ENCODE assay signal across 20 cellular contexts in the genomic region with DNA sequence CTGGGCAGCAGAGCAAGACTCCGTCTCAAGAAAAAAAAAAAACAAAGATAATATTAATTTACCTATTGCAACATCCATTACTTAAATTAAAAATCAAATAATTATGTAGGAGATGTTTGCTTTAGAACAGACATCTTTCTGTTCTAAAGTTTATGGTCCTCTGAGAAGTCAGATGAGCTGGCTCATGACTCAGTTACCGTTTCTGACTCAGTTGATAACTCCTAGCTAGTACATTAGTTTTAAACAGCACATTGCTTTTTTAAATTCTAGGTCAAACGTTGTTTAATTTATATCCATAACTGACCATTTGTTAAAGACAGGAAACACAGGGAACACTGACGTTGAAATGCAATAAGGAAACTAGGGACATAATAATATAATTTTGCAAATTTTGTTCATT.
"Had no signal": no experiment of that assay in that cellular context is flagged by ENCODE, and none has a peak within 500 bp of the region (broad histone marks: within the 10 kb centered on the region; RNA-seq: fewer than 3 reads in every experiment).

No MANE protein-coding gene starts in this region.

- H3K27me3 ChIP-seq: gastrocnemius medialis, sigmoid colon, upper lobe of left lung had no signal

- H3K4me3 ChIP-seq: gastrocnemius medialis, sigmoid colon, upper lobe of left lung had no signal

- ATAC-seq: activated naive CD8-positive, alpha-beta T cell treated with anti-CD3 and anti-CD28 coated beads, Interleukin-2, amount 50 U/mL, for 24 hours; gastrocnemius medialis; left cardiac atrium; natural killer cell treated with Interleukin-12 subunit alpha and Interleukin-12 subunit beta and Interleukin-15 and Interleukin-18, amount 100 ng/mL, for 72 hours; stimulated activated naive CD8-positive, alpha-beta T cell treated with anti-CD3 and anti-CD28 coated beads, Interleukin-15, Interleukin-2, amounts not matched to agents 100 U/mL and 50 U/mL, for 24 hours had no signal

- DNase-seq: activated CD4-positive, alpha-beta memory T cell treated with anti-CD3 and anti-CD28 coated beads for 36 hours; activated CD4-positive, alpha-beta T cell treated with anti-CD3 and anti-CD28 coated beads for 48 hours; activated CD4-positive, CD25-positive, alpha-beta regulatory T cell; activated effector memory CD4-positive, alpha-beta T cell treated with anti-CD3 and anti-CD28 coated beads, Interleukin-2, amount 50 U/mL, for 16 hours; activated naive CD4-positive, alpha-beta T cell treated with anti-CD3 and anti-CD28 coated beads, Interleukin-2, amount 50 U/mL, for 16 hours; activated naive CD8-positive, alpha-beta T cell treated with anti-CD3 and anti-CD28 coated beads, Interleukin-2, amount 50 U/mL, for 24 hours; anterior cingulate cortex; caudate nucleus; dermis blood vessel endothelial cell; effector CD8-positive, alpha-beta T cell; gastrocnemius medialis; hippocampal formation; left cardiac atrium; retina; sigmoid colon; stimulated activated CD4-positive, alpha-beta T cell treated with anti-CD3 and anti-CD28 coated beads, Interleukin-4, amount 100 ng/mL, for 24 hours; stimulated activated naive CD8-positive, alpha-beta T cell treated with anti-CD3 and anti-CD28 coated beads, Interleukin-15, Interleukin-2, amounts not matched to agents 100 U/mL and 50 U/mL, for 24 hours; T1000; upper lobe of left lung had no signal

- H3K4me1 ChIP-seq: gastrocnemius medialis, sigmoid colon, upper lobe of left lung had no signal

- H3K36me3 ChIP-seq: gastrocnemius medialis, sigmoid colon, upper lobe of left lung had no signal

- H3K9me3 ChIP-seq: gastrocnemius medialis, sigmoid colon, upper lobe of left lung had no signal

- H3K27ac ChIP-seq: gastrocnemius medialis, sigmoid colon, upper lobe of left lung had no signal
